10 cellular contexts compared by ENCODE assay signal in genomic region chr1:40848530-40849189, GRCh38. TPM values are rescaled to one million over a fixed set of nuclear protein-coding genes. Genes with fewer than 3 reads are reported as not detected.
A peak's percentile ranks its signal among the peaks of the same experiment; 100 is the strongest.
DNase-seq lines count a peak whose midpoint lies in the region; FAIRE-seq and TF ChIP-seq lines count a peak whose summit lies in the region.
"Had no signal": no experiment of that assay in that cellular context is flagged by ENCODE, and none has a peak within 500 bp of the region (broad histone marks: within the 10 kb centered on the region; RNA-seq: fewer than 3 reads in every experiment).

No MANE protein-coding gene starts in this region.

- CTCF ChIA-PET in HEK293 (lab: Yijun Ruan, JAX), result interaction anchor here (0.6 to 17.3 kb wide), 34 partner anchors 9 to 705 kb away, joined by 3 to 415 read pairs (median 4); no protein-coding TSS in a partner anchor

- no peak for TF ChIP-seq EP300 in transverse colon (IDR thresholded peaks at IDR 0.05; ENCODE audit: low read depth)

- H3K4me1 Mint-ChIP-seq in brain, result peaks cover 35% of the 10 kb centered on the region

- peak; percentile 76 for TF ChIP-seq CTCF in HEK293 (tag by site-specific recombination; IDR thresholded peaks at IDR 0.05)
- peak; percentile 81 for TF ChIP-seq CTCF in brain (conservative IDR thresholded peaks at IDR 0.05)
- peak; percentile 90 to 99 (median 98) for TF ChIP-seq CTCF in keratinocyte (optimal IDR thresholded peaks at IDR 0.05 in 1 of 3, IDR thresholded peaks at IDR 0.05 in 1 of 3, conservative IDR thresholded peaks at IDR 0.05 in 1 of 3; ENCODE audit: extremely low read depth in 1 of 3, insufficient read depth in 2 of 3, low read length in 3 of 3)
- peak; percentile 79 to 90 (median 82) for TF ChIP-seq CTCF in transverse colon (IDR thresholded peaks at IDR 0.05)

- peak overlapping the region in 3 of 5 experiments; percentile 14 to 65 (median 26) for H3K27ac Mint-ChIP-seq in brain

- peak overlapping the region in 1 of 5 experiments; percentile 8 for H3K4me3 Mint-ChIP-seq in brain
- H3K4me3 Mint-ChIP-seq: IgD-negative memory B cell had no signal

- in situ Hi-C loops in transverse colon (cut with MboI; ENCODE audit: low pct_ligation_motif_present in 1 of 4, low pct_unique_long_range_greater_than_20kb in 1 of 4, low sequenced_read_pairs in 3 of 4), result loop anchor here (10.0 to 25.0 kb wide), 4 partner anchors 74 to 236 kb away; no protein-coding TSS in a partner anchor

- peaks cover 0 to 3% (median 1%) of the 10 kb centered on the region in 5 experiments for H3K9me3 Mint-ChIP-seq in brain
- H3K9me3 Mint-ChIP-seq: IgD-negative memory B cell, naive B cell had no signal

- dilution Hi-C loops in keratinocyte (cut with MboI; ENCODE audit: extremely low pct_ligation_motif_present, low sequenced_read_pairs), result no loop called here

- TF ChIP-seq POLR2A in transverse colon (IDR thresholded peaks at IDR 0.05), result no peak

- H3K9me3 ChIP-seq in HEK293 (ENCODE audit: control insufficient read depth, insufficient read depth, low read depth, low read length), result no peaks in the 10 kb centered on the region
- H3K9me3 ChIP-seq in keratinocyte (ENCODE audit: control insufficient read depth, low read depth, low read length), result no peaks in the 10 kb centered on the region
- H3K9me3 ChIP-seq in transverse colon, result no peaks in the 10 kb centered on the region

- DNase-seq in COLO668 (lab: John Stamatoyannopoulos, UW; ENCODE audit: unreplicated experiment) (peak; percentile 78), NCI-H748 (lab: John Stamatoyannopoulos, UW; ENCODE audit: unreplicated experiment) (peak; percentile 98), keratinocyte (ENCODE audit: low read depth, low spot score) (peak; percentile 50), transverse colon (peak; percentile 74), activated gamma-delta T cell treated with Interleukin-2 at 50 U/mL for 16 hours (no peak)
- DNase-seq in activated effector memory CD4-positive, alpha-beta T cell treated with Interleukin-2 at 50 U/mL for 16 hours, result no peak
- DNase-seq: naive B cell had no signal

- no peaks in the 10 kb centered on the region for H4K20me1 ChIP-seq in keratinocyte (ENCODE audit: control insufficient read depth, extremely low read depth, insufficient read depth, low read length)

- intact Hi-C loops in transverse colon (cut with DNase I; ENCODE audit: low total_unique reads), result loop anchor here (5.0 kb wide), 3 partner anchors 76 to 241 kb away; no protein-coding TSS in a partner anchor

- 33 to 52% methylated on average over 1 to 6 of the region's 6 CpGs for WGBS in transverse colon (ENCODE audit: low coverage in 1 of 2), 2 donors

- H3K27ac ChIP-seq in HEK293 (ENCODE audit: extremely low read depth, low read depth, low read length) (no peak overlapping the region), keratinocyte (ENCODE audit: control insufficient read depth, insufficient read depth, low read length) (no peak overlapping the region), transverse colon (no peak overlapping the region)

- POLR2A ChIA-PET in HEK293 (lab: Yijun Ruan, JAX), result no interaction called here

- no peaks in the 10 kb centered on the region for H3K79me2 ChIP-seq in keratinocyte (ENCODE audit: control insufficient read depth, insufficient read depth, low read length)

- H3K4me2 ChIP-seq in keratinocyte (ENCODE audit: control insufficient read depth, extremely low read depth, insufficient read depth, low read depth, low read length), result no peak overlapping the region

- no peaks in the 10 kb centered on the region for H3K36me3 Mint-ChIP-seq in brain
- H3K36me3 Mint-ChIP-seq: naive B cell had no signal

- H2AFZ ChIP-seq in keratinocyte (ENCODE audit: control insufficient read depth, low read length), result no peak overlapping the region

- H3K36me3 ChIP-seq in HEK293 (ENCODE audit: control insufficient read depth in 2 of 2, insufficient read depth in 1 of 2, low read length in 2 of 2) (no peaks in the 10 kb centered on the region), keratinocyte (ENCODE audit: control insufficient read depth in 2 of 2, extremely low read depth in 1 of 2, insufficient read depth in 2 of 2, low read length in 2 of 2) (no peaks in the 10 kb centered on the region), transverse colon (no peaks in the 10 kb centered on the region)

- H3K27me3 ChIP-seq in keratinocyte (ENCODE audit: control insufficient read depth, extremely low read depth, insufficient read depth, low read length) (peaks cover 2% of the 10 kb centered on the region), transverse colon (no peaks in the 10 kb centered on the region)

- peaks cover 13% of the 10 kb centered on the region for H3K27me3 Mint-ChIP-seq in brain
- H3K27me3 Mint-ChIP-seq: IgD-negative memory B cell had no signal

- H3K9me1 ChIP-seq in keratinocyte (ENCODE audit: control insufficient read depth, extremely low read depth, insufficient read depth, low read length), result no peaks in the 10 kb centered on the region

- no peaks in the 10 kb centered on the region for H3K4me1 ChIP-seq in HEK293 (ENCODE audit: control insufficient read depth, insufficient read depth, low read length)
- H3K4me1 ChIP-seq in keratinocyte (ENCODE audit: control insufficient read depth, extremely low read depth, insufficient read depth, low read length), result peaks cover 11% of the 10 kb centered on the region
- peaks cover 3 to 5% (median 4%) of the 10 kb centered on the region in 4 donors for H3K4me1 ChIP-seq in transverse colon

- peak; percentile 80 for FAIRE-seq in keratinocyte (lab: Jason Lieb, UNC)

- H3K4me3 ChIP-seq in HEK293 (ENCODE audit: low read depth, low read length), result no peak overlapping the region
- no peak overlapping the region for H3K4me3 ChIP-seq in keratinocyte (ENCODE audit: control insufficient read depth in 2 of 3, extremely low read depth in 1 of 3, insufficient read depth in 2 of 3, low read depth in 1 of 3, low read length in 3 of 3)
- no peak overlapping the region for H3K4me3 ChIP-seq in transverse colon

- H3K9ac ChIP-seq in keratinocyte (ENCODE audit: control insufficient read depth, extremely low read depth, insufficient read depth, low read length), result no peak overlapping the region

TF ChIP-seq in HEK293, 187 proteins besides CTCF, POLR2A, EP300 and RAD21:
- TF ChIP-seq ZNF677 (tag by site-specific recombination; IDR thresholded peaks at IDR 0.05) (no peak), ZNF654 (tag by site-specific recombination; IDR thresholded peaks at IDR 0.05; ENCODE audit: low read depth) (peak; percentile 89), KLF1 (tag by site-specific recombination; IDR thresholded peaks at IDR 0.05) (no peak), ZNF701 (tag by site-specific recombination; IDR thresholded peaks at IDR 0.05) (no peak), ZNF600 (tag by site-specific recombination; IDR thresholded peaks at IDR 0.05) (0 out of 2 replicates have a peak, but pooled peaks have one; percentile 39), GLIS1 (tag by site-specific recombination; IDR thresholded peaks at IDR 0.05) (peak; percentile 13; the same call in 1 of the 2 replicates)

RNA-seq across cellular contexts. Expression of gene CITED4, which starts 13.5 kb away (rescaled TPM):
- polyA plus RNA-seq in brain (ENCODE audit: insufficient read depth, low read depth, low replicate concordance), result 16.3 TPM
- 11.2 to 30.6 TPM (median 13.3 TPM) in 3 replicates for polyA plus RNA-seq in keratinocyte
- polyA plus RNA-seq in keratinocyte (2011; ENCODE audit: low read depth), result 2.7 TPM
- polyA plus RNA-seq in keratinocyte (2011; cell fraction: cytosol; rRNA removed), result 15.1 and 73.1 TPM in 2 replicates
- 16.6 and 36.4 TPM in 2 replicates for polyA plus RNA-seq in keratinocyte (2011; cell fraction: nucleus; rRNA removed)
- 34.1 and 105 TPM in 2 replicates for polyA plus RNA-seq in keratinocyte (2012; ENCODE audit: low replicate concordance)
- polyA minus RNA-seq in keratinocyte, result 3.1 to 43.1 TPM (median 5.1 TPM) in 3 replicates
- 161 TPM for polyA minus RNA-seq in keratinocyte (2011; cell fraction: cytosol; rRNA and poly(A)+ RNA removed)
- polyA minus RNA-seq in keratinocyte (2011; cell fraction: nucleus; rRNA and poly(A)+ RNA removed), result 29.6 and 41.6 TPM in 2 replicates
- total RNA-seq in transverse colon, result 10 to 100 TPM in 3 of 4 donors, 1 to 10 TPM in 1; 7.6 to 30.1 (median 16.5) TPM

Comparison
In these comparisons a context has a peak if more than half of its experiments do, and no peak if none do; other contexts are left out.
1. DNase-seq: peak in COLO668 (single experiment), NCI-H748 (single experiment), keratinocyte (single experiment) and transverse colon (single experiment); none in activated effector memory CD4-positive, alpha-beta T cell treated with Interleukin-2 at 50 U/mL for 16 hours (single experiment) and activated gamma-delta T cell treated with Interleukin-2 at 50 U/mL for 16 hours (single experiment).
2. Peak in every context shown above with its lines, with median percentiles within 50 percentile points of each other: CTCF ChIP-seq.